1 cellular context compared by ENCODE assay signal in genomic region chr3:194602580-194603300, GRCh38.
TF ChIP-seq lines count a peak whose summit lies in the region.

No MANE protein-coding gene starts in this region.

TF ChIP-seq in IMR-90, 13 proteins besides CTCF, POLR2A, EP300 and RAD21:
- TF ChIP-seq RFX5 (IDR thresholded peaks at IDR 0.05; ENCODE audit: low read depth, low read length), result no peak
- no peak for TF ChIP-seq ELK1 (IDR thresholded peaks at IDR 0.05; ENCODE audit: borderline replicate concordance, low read depth, low read length)
- no peak for TF ChIP-seq RCOR1 (IDR thresholded peaks at IDR 0.05; ENCODE audit: insufficient replicate concordance, low read length)
- no peak for TF ChIP-seq CHD1 (IDR thresholded peaks at IDR 0.05; ENCODE audit: low read depth, low read length)
- no peak for TF ChIP-seq MAZ (IDR thresholded peaks at IDR 0.05; ENCODE audit: borderline replicate concordance, low read depth, low read length)
- no peak for TF ChIP-seq MXI1 (IDR thresholded peaks at IDR 0.05; ENCODE audit: borderline replicate concordance, low read depth, low read length)
- TF ChIP-seq SMC3 (IDR thresholded peaks at IDR 0.05; ENCODE audit: low read depth, low read length), result no peak
- TF ChIP-seq, protein P1, sequence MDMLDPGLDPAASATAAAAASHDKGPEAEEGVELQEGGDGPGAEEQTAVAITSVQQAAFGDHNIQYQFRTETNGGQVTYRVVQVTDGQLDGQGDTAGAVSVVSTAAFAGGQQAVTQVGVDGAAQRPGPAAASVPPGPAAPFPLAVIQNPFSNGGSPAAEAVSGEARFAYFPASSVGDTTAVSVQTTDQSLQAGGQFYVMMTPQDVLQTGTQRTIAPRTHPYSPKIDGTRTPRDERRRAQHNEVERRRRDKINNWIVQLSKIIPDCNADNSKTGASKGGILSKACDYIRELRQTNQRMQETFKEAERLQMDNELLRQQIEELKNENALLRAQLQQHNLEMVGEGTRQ (IDR thresholded peaks at IDR 0.05; ENCODE audit: low read depth, low read length), result no peak
- TF ChIP-seq MAFK (IDR thresholded peaks at IDR 0.05; ENCODE audit: low read depth, low read length), result no peak
- TF ChIP-seq NFE2L2 (IDR thresholded peaks at IDR 0.05; ENCODE audit: low read depth, low read length), result no peak
- no peak for TF ChIP-seq CEBPB (IDR thresholded peaks at IDR 0.05; ENCODE audit: low read depth, low read length)
- no peak for TF ChIP-seq FOS (IDR thresholded peaks at IDR 0.05; ENCODE audit: low read depth, low read length)
- no peak for TF ChIP-seq BHLHE40 (IDR thresholded peaks at IDR 0.05; ENCODE audit: low read depth, low read length)
